ENCODE assay signal across 17 cellular contexts in the genomic region with DNA sequence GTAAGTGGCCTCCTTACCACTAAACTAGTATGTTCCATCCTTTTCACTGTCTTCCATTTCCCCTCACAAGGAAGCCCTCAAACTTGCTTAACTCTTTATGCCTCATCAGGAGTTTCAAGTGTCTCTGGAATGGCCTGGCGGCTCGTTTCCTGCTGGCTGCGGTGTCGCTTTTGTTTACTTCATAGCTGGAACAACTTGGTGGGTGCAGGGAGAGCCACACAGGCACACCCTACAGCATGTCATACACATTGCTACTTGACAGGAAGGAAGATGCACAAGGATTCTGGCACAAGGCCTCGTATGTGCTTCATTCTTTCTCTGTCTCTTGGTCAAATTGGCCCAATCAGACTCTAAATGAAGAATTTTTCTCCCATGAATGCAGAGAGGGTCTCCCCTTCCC.
"Had no signal": no experiment of that assay in that cellular context is flagged by ENCODE, and none has a peak within 500 bp of the region (broad histone marks: within the 10 kb centered on the region; RNA-seq: fewer than 3 reads in every experiment).

No MANE protein-coding gene starts in this region.

- DNase-seq: activated CD4-positive, alpha-beta T cell treated with anti-CD3 and anti-CD28 coated beads for 48 hours; activated gamma-delta T cell; activated T-cell treated with anti-CD3 and anti-CD28 coated beads, Interleukin-2, amount 50 U/mL, for 48 hours; amniotic stem cell; islet precursor cell; left lung; occipital lobe; SHP77; SK-N-SH; stimulated activated CD4-positive, alpha-beta T cell treated with anti-CD3 and anti-CD28 coated beads, Interleukin-2, amount 100 ng/mL, for 48 hours; substantia nigra; transverse colon had no signal

- H3K9me3 ChIP-seq: left lung, right atrium auricular region, SK-N-SH, transverse colon had no signal

- H3K36me3 ChIP-seq: left lung, right atrium auricular region, transverse colon had no signal

- H3K4me1 Mint-ChIP-seq: memory B cell; stimulated activated memory B cell treated with anti-CD40 and anti-IgM and Interleukin-4, amounts not matched to agents 10 μg/mL and 1 μg/mL and 100 μg/mL, for 72 hours had no signal

- H3K4me1 ChIP-seq: right atrium auricular region, transverse colon had no signal

- H3K4me3 Mint-ChIP-seq: memory B cell; natural killer cell treated with Interleukin-12 subunit alpha and Interleukin-12 subunit beta and Interleukin-15 and Interleukin-18, amount 100 ng/mL, for 72 hours; stimulated activated memory B cell treated with anti-CD40 and anti-IgM and Interleukin-4, amounts not matched to agents 10 μg/mL and 1 μg/mL and 100 μg/mL, for 72 hours had no signal

- H3K4me2 ChIP-seq: SK-N-SH had no signal

- H3K4me3 ChIP-seq: left lung, right atrium auricular region, transverse colon had no signal

- H3K9me3 Mint-ChIP-seq: memory B cell; natural killer cell treated with Interleukin-12 subunit alpha and Interleukin-12 subunit beta and Interleukin-15 and Interleukin-18, amount 100 ng/mL, for 72 hours; stimulated activated memory B cell treated with anti-CD40 and anti-IgM and Interleukin-4, amounts not matched to agents 10 μg/mL and 1 μg/mL and 100 μg/mL, for 72 hours had no signal

- H3K27ac Mint-ChIP-seq: memory B cell; natural killer cell treated with Interleukin-12 subunit alpha and Interleukin-12 subunit beta and Interleukin-15 and Interleukin-18, amount 100 ng/mL, for 72 hours; stimulated activated memory B cell treated with anti-CD40 and anti-IgM and Interleukin-4, amounts not matched to agents 10 μg/mL and 1 μg/mL and 100 μg/mL, for 72 hours had no signal

- H3K27ac ChIP-seq: right atrium auricular region, transverse colon had no signal

- H3K36me3 Mint-ChIP-seq: memory B cell; natural killer cell treated with Interleukin-12 subunit alpha and Interleukin-12 subunit beta and Interleukin-15 and Interleukin-18, amount 100 ng/mL, for 72 hours; stimulated activated memory B cell treated with anti-CD40 and anti-IgM and Interleukin-4, amounts not matched to agents 10 μg/mL and 1 μg/mL and 100 μg/mL, for 72 hours had no signal

- H3K9ac ChIP-seq: SK-N-SH had no signal

- H3K27me3 Mint-ChIP-seq: memory B cell; stimulated activated memory B cell treated with anti-CD40 and anti-IgM and Interleukin-4, amounts not matched to agents 10 μg/mL and 1 μg/mL and 100 μg/mL, for 72 hours had no signal

- H3K27me3 ChIP-seq: right atrium auricular region had no signal

- ATAC-seq: esophagus mucosa; left lung; natural killer cell treated with Interleukin-12 subunit alpha and Interleukin-12 subunit beta and Interleukin-15 and Interleukin-18, amount 100 ng/mL, for 72 hours; stimulated activated memory B cell treated with anti-CD40 and anti-IgM and Interleukin-4, amounts not matched to agents 10 μg/mL and 1 μg/mL and 100 μg/mL, for 72 hours had no signal
